ENCODE assay signal across 11 cellular contexts in the genomic region with DNA sequence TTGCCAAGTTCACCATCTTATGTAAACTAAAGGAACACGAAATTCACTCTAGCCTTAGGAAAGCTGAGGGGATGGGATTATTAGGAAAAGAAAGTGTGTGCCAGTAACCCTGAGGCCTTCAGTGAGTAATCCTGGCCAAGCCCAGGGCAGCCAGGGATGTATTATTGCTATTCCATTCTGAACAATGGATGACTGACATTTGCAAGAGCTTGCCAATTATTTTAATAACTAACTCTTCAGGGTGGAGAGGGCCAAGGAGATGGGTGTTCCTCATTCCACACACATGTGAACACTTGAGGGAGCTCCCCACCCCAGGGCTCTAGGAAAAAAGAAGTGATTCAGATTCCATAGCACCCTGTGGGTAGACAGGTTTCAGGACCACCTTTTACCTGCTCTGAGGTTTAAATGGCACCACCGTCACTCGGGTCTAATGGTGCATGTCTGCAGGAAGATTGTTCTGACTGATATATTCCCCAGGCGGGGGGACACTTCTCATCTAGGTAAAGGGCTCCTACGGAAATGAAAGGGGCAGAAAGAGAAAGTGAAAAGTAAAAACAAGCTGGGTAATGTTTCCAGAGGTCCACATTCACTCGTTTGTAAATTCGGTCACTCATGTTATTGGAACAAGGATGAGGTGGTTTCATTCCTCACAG. TPM values are rescaled to one million over a fixed set of nuclear protein-coding genes. Genes with fewer than 3 reads are reported as not detected.
DNase-seq lines count a peak whose midpoint lies in the region; ATAC-seq and TF ChIP-seq lines count a peak whose summit lies in the region.
"Had no signal": no experiment of that assay in that cellular context is flagged by ENCODE, and none has a peak within 500 bp of the region (broad histone marks: within the 10 kb centered on the region; RNA-seq: fewer than 3 reads in every experiment).

No MANE protein-coding gene starts in this region.

- H3K27me3 Mint-ChIP-seq in MCF 10A (ENCODE audit: insufficient read depth, unreplicated experiment) (no peaks in the 10 kb centered on the region), immature natural killer cell (ENCODE audit: low read depth in 3 of 3) (peaks cover 0 to 3% (median 2%) of the 10 kb centered on the region in 3 donors)

- no peak overlapping the region for H2AFZ ChIP-seq in neuronal stem cell (ENCODE audit: low read length)

- CTCF ChIA-PET in MCF 10A (lab: Yijun Ruan, JAX) = interaction anchor here (0.6 to 2.4 kb wide), 15 partner anchors 19 to 366 kb away, joined by 3 to 8 read pairs (median 4); no protein-coding TSS in a partner anchor

- peaks cover 29 to 54% (median 44%) of the 10 kb centered on the region in 10 experiments for H3K4me1 ChIP-seq in BLaER1 treated with 17β-estradiol and CSF1 and Interleukin-3, amounts not matched to agents 10 nM and 100 nM
- H3K4me1 ChIP-seq in neuronal stem cell (ENCODE audit: control insufficient read depth in 2 of 2, insufficient read depth in 1 of 2, low read depth in 1 of 2, low read length in 2 of 2) = peaks cover 16 to 22% of the 10 kb centered on the region in 2 donors

- no peak overlapping the region for H3K4me3 ChIP-seq in BLaER1 treated with 17β-estradiol and CSF1 and Interleukin-3, amounts not matched to agents 10 nM and 100 nM
- H3K4me3 ChIP-seq in neuronal stem cell (ENCODE audit: low read length in 2 of 2) = peak overlapping the region in 1 of 2 donors; percentile 30
- H3K4me3 ChIP-seq: HAP-1 had no signal

- H2BK15ac ChIP-seq in neuronal stem cell (ENCODE audit: low read length) = no peak overlapping the region

- H3K4me3 Mint-ChIP-seq in MCF 10A (ENCODE audit: unreplicated experiment) = peak overlapping the region; percentile 22
- H3K4me3 Mint-ChIP-seq in immature natural killer cell = no peak overlapping the region

- intact Hi-C loops in MCF 10A (cut with micrococcal nuclease) = loop anchor here (2.0 kb wide), 1 partner anchor 44 kb away; the partner anchor contains the start of gene CKLF

- H3K4me2 ChIP-seq in BLaER1 treated with 17β-estradiol and CSF1 and Interleukin-3, amounts not matched to agents 10 nM and 100 nM = peak overlapping the region in 10 of 11 experiments; percentile 9 to 61 (median 41); a peak in 16 of 22 replicates
- H3K4me2 ChIP-seq in neuronal stem cell (ENCODE audit: insufficient read depth, low read length, poor library complexity, severe bottlenecking) = no peak overlapping the region

- H3K14ac ChIP-seq in neuronal stem cell (ENCODE audit: low read length) = no peak overlapping the region

- H3K27me3 ChIP-seq in BLaER1 treated with 17β-estradiol and CSF1 and Interleukin-3, amounts not matched to agents 10 nM and 100 nM = no peaks in the 10 kb centered on the region
- no peaks in the 10 kb centered on the region for H3K27me3 ChIP-seq in neuronal stem cell (ENCODE audit: control insufficient read depth in 3 of 3, insufficient read depth in 3 of 3, low read depth in 1 of 3, low read length in 3 of 3)

- no peak for TF ChIP-seq CTCF in MCF 10A (IDR thresholded peaks at IDR 0.05; ENCODE audit: unreplicated experiment)

- in situ Hi-C loops in KBM-7 (cut with MboI; ENCODE audit: low pct_unique_long_range_greater_than_20kb, low sequenced_read_pairs) = no loop called here

- H3K9me3 ChIP-seq in BLaER1 treated with 17β-estradiol and CSF1 and Interleukin-3, amounts not matched to agents 10 nM and 100 nM (replicated peaks in 1 of 11) = no peaks in the 10 kb centered on the region
- no peaks in the 10 kb centered on the region for H3K9me3 ChIP-seq in neuronal stem cell (replicated peaks in 1 of 2; ENCODE audit: control insufficient read depth in 2 of 2, insufficient read depth in 1 of 2, low read depth in 1 of 2, low read length in 2 of 2)
- H3K9me3 ChIP-seq: HAP-1 had no signal

- H4K8ac ChIP-seq in neuronal stem cell (ENCODE audit: low read depth, low read length) = no peak overlapping the region

- no TSS peak for BruUV-seq in MCF 10A (replicated peaks; lab: Mats Ljungman, UMichigan)

- no peak overlapping the region for H2AK5ac ChIP-seq in neuronal stem cell (ENCODE audit: low read depth, low read length)

- H3K79me1 ChIP-seq in neuronal stem cell (ENCODE audit: low read depth, low read length) = no peaks in the 10 kb centered on the region

- H2BK5ac ChIP-seq in neuronal stem cell (ENCODE audit: low read length) = no peak overlapping the region

- no peaks in the 10 kb centered on the region for H4K20me1 ChIP-seq in BLaER1 treated with 17β-estradiol and CSF1 and Interleukin-3, amounts not matched to agents 10 nM and 100 nM

- no peak overlapping the region for H2BK12ac ChIP-seq in neuronal stem cell (ENCODE audit: low read length)

- peak overlapping the region in 1 of 11 experiments; percentile 19; a peak in 1 of 22 replicates for H3K9ac ChIP-seq in BLaER1 treated with 17β-estradiol and CSF1 and Interleukin-3, amounts not matched to agents 10 nM and 100 nM
- H3K9ac ChIP-seq in neuronal stem cell (ENCODE audit: low read depth, low read length, poor library complexity) = no peak overlapping the region

- peak; percentile 59 for ATAC-seq in HG02852 (IDR thresholded peaks at IDR 0.05; ENCODE audit: unreplicated experiment)
- ATAC-seq in GM19455 (IDR thresholded peaks at IDR 0.05; ENCODE audit: unreplicated experiment) = no peak

- H3K18ac ChIP-seq in neuronal stem cell (ENCODE audit: low read length) = no peak overlapping the region

- peaks cover 0 to 39% (median 0%) of the 10 kb centered on the region in 11 experiments; a peak in 9 of 22 replicates for H3K36me3 ChIP-seq in BLaER1 treated with 17β-estradiol and CSF1 and Interleukin-3, amounts not matched to agents 10 nM and 100 nM
- peaks cover 2 to 34% of the 10 kb centered on the region in 2 donors for H3K36me3 ChIP-seq in neuronal stem cell (replicated peaks in 1 of 2; ENCODE audit: control insufficient read depth in 2 of 2, insufficient read depth in 2 of 2, low read length in 2 of 2)

- POLR2A ChIA-PET in MCF 10A (lab: Yijun Ruan, JAX) = interaction anchor here (0.6 to 6.5 kb wide), 16 partner anchors 9 to 319 kb away, joined by 3 to 97 read pairs (median 4); partner anchors contain the start of genes CKLF and TK2

- H3K23ac ChIP-seq in neuronal stem cell (ENCODE audit: low read depth, low read length, poor library complexity) = no peak overlapping the region

- H3K4me1 Mint-ChIP-seq in MCF 10A (ENCODE audit: insufficient read depth, unreplicated experiment) = peaks cover 71% of the 10 kb centered on the region
- peaks cover 4 to 7% of the 10 kb centered on the region in 2 donors for H3K4me1 Mint-ChIP-seq in immature natural killer cell

- H3K27ac Mint-ChIP-seq in MCF 10A (ENCODE audit: low read depth, unreplicated experiment) (peak overlapping the region; percentile 69), immature natural killer cell (peak overlapping the region in 1 of 6 donors; percentile 21)

- H3K9me3 Mint-ChIP-seq in MCF 10A (ENCODE audit: unreplicated experiment) (no peaks in the 10 kb centered on the region), immature natural killer cell (no peaks in the 10 kb centered on the region)

- H3K36me3 Mint-ChIP-seq in MCF 10A (ENCODE audit: insufficient read depth, unreplicated experiment) (peaks cover 43% of the 10 kb centered on the region), immature natural killer cell (peaks cover 0 to 15% (median 15%) of the 10 kb centered on the region in 3 donors)

- DNase-seq in MCF 10A (ENCODE audit: unreplicated experiment) (peak; percentile 98), mesenteric fat pad (ENCODE audit: low spot score) (peak; percentile 28), immature natural killer cell (no peak), neuronal stem cell (ENCODE audit: low spot score) (no peak), KBM-7 (no peak)
- DNase-seq: amygdala, mesendoderm had no signal

- H3K4ac ChIP-seq in neuronal stem cell (ENCODE audit: low read length) = no peak overlapping the region

- WGBS in neuronal stem cell (ENCODE audit: extremely low coverage in 2 of 2, insufficient read length in 2 of 2, insufficient replicate concordance in 1 of 2), 2 donors = no CpG with 5 or more reads among the region's 7 CpGs

- H3K27ac ChIP-seq in BLaER1 treated with 17β-estradiol and CSF1 and Interleukin-3, amounts not matched to agents 10 nM and 100 nM = peak overlapping the region in 4 of 11 experiments; percentile 8 to 28 (median 16); a peak in 2 of 22 replicates
- H3K27ac ChIP-seq in neuronal stem cell (replicated peaks; ENCODE audit: low read length) = no peak overlapping the region

- H2BK120ac ChIP-seq in neuronal stem cell (ENCODE audit: low read depth, low read length) = no peak overlapping the region

- H4K91ac ChIP-seq in neuronal stem cell (ENCODE audit: low read depth, low read length, poor library complexity) = no peak overlapping the region

RNA-seq across cellular contexts. Expression of gene TK2, which starts 41.5 kb away (rescaled TPM):
- 31.2 and 38.2 TPM in 2 replicates for total RNA-seq in MCF 10A (2022)
- total RNA-seq in mesenteric fat pad = 58.3 TPM
- 10 to 100 TPM in 1 of 3 donors, 1 to 10 TPM in 2; 8.2 to 19.9 (median 9.8) TPM for polyA plus RNA-seq in immature natural killer cell
- polyA plus RNA-seq in neuronal stem cell (2013, experiment 1 of 2) = 3.4 TPM
- 3.4 TPM for polyA plus RNA-seq in neuronal stem cell (2013, experiment 2 of 2)

RNA-seq across cellular contexts. Expression of gene CKLF, which starts 44.0 kb away (rescaled TPM):
- total RNA-seq in MCF 10A (2022) (41.3 and 57.8 TPM in 2 replicates), mesenteric fat pad (41.6 TPM)
- polyA plus RNA-seq in immature natural killer cell = 100 to 1,000 TPM; 226 to 318 (median 229) TPM
- 37.5 TPM for polyA plus RNA-seq in neuronal stem cell (2013, experiment 1 of 2)
- polyA plus RNA-seq in neuronal stem cell (2013, experiment 2 of 2) = 41.1 TPM

RNA-seq across cellular contexts. Expression of gene CMTM1, which starts 57.9 kb away (rescaled TPM):
- 2.1 and 4.8 TPM in 2 replicates for total RNA-seq in MCF 10A (2022)
- total RNA-seq in mesenteric fat pad = 6.4 TPM
- 1 to 10 TPM; 1.1 to 3.1 (median 2.2) TPM for polyA plus RNA-seq in immature natural killer cell
- polyA plus RNA-seq in neuronal stem cell (2013, experiment 1 of 2) = 3.8 TPM
- polyA plus RNA-seq in neuronal stem cell (2013, experiment 2 of 2) = 4.4 TPM

Comparison
In these comparisons a context has a peak if more than half of its experiments do, and no peak if none do; other contexts are left out.
1. DNase-seq: peak in MCF 10A (single experiment) and mesenteric fat pad (single experiment); none in immature natural killer cell (0 of 3), neuronal stem cell (single experiment) and KBM-7 (single experiment).